28 cellular contexts compared by ENCODE assay signal in genomic region chr1:217943361-217943760, GRCh38.
"Had no signal": no experiment of that assay in that cellular context is flagged by ENCODE, and none has a peak within 500 bp of the region (broad histone marks: within the 10 kb centered on the region; RNA-seq: fewer than 3 reads in every experiment).

No MANE protein-coding gene starts in this region.

- H3K4me3 ChIP-seq: ascending aorta, coronary artery, dorsolateral prefrontal cortex, gastrocnemius medialis, heart left ventricle had no signal

- H3K27ac ChIP-seq: ascending aorta, brain microvascular endothelial cell, coronary artery, dorsolateral prefrontal cortex, foreskin keratinocyte, gastrocnemius medialis, heart left ventricle had no signal

- DNase-seq: activated CD4-positive, alpha-beta memory T cell treated with anti-CD3 and anti-CD28 coated beads for 36 hours; activated CD4-positive, alpha-beta T cell treated with anti-CD3 and anti-CD28 coated beads for 36 hours; activated CD4-positive, alpha-beta T cell treated with anti-CD3 and anti-CD28 coated beads, Interleukin-2, amount 10 ng/mL, durations not matched to agents 24 days and 14 days; activated CD4-positive, CD25-positive, alpha-beta regulatory T cell; activated CD4-positive, CD25-positive, alpha-beta regulatory T cell treated with anti-CD3 and anti-CD28 coated beads, Interleukin-2, amount 50 U/mL, for 72 hours; activated CD8-positive, alpha-beta memory T cell treated with anti-CD3 and anti-CD28 coated beads, Interleukin-2, amount 10 ng/mL, durations not matched to agents 7 days and 5 days; activated CD8-positive, alpha-beta memory T cell treated with anti-CD3 and anti-CD28 coated beads, Interleukin-2, amount 50 U/mL, for 4 hours; activated CD8-positive, alpha-beta T cell treated with anti-CD3 and anti-CD28 coated beads, Interleukin-2, amount 10 ng/mL, durations not matched to agents 7 days and 5 days; activated gamma-delta T cell; activated naive CD4-positive, alpha-beta T cell; activated naive CD4-positive, alpha-beta T cell treated with anti-CD3 and anti-CD28 coated beads, Interleukin-2, amount 10 ng/mL, durations not matched to agents 7 days and 5 days; activated naive CD8-positive, alpha-beta T cell treated with anti-CD3 and anti-CD28 coated beads, Interleukin-2, amount 10 ng/mL, durations not matched to agents 7 days and 5 days; activated T-cell treated with anti-CD3 and anti-CD28 coated beads for 4 hours; activated T-cell treated with anti-CD3 and anti-CD28 coated beads, Interleukin-2, amount 50 U/mL, for 24 hours; activated T-cell treated with anti-CD3 and anti-CD28 coated beads, Interleukin-2, amount 50 U/mL, for 72 hours; brain microvascular endothelial cell; dorsolateral prefrontal cortex; effector memory CD4-positive, alpha-beta T cell; endodermal cell; foreskin keratinocyte; gastrocnemius medialis; glutamatergic neuron; heart left ventricle; T-helper 2 cell had no signal

- H3K9me3 ChIP-seq: ascending aorta, gastrocnemius medialis, heart left ventricle had no signal

- H3K36me3 ChIP-seq: ascending aorta, brain microvascular endothelial cell, gastrocnemius medialis, heart left ventricle had no signal

- H3K4me1 ChIP-seq: ascending aorta, foreskin keratinocyte, gastrocnemius medialis, heart left ventricle had no signal

- ATAC-seq: activated CD4-positive, alpha-beta T cell treated with anti-CD3 and anti-CD28 coated beads for 36 hours; activated CD8-positive, alpha-beta memory T cell treated with anti-CD3 and anti-CD28 coated beads, Interleukin-2, amount 10 ng/mL, durations not matched to agents 7 days and 5 days; activated CD8-positive, alpha-beta T cell treated with anti-CD3 and anti-CD28 coated beads, Interleukin-2, amount 10 ng/mL, durations not matched to agents 7 days and 5 days; activated naive CD4-positive, alpha-beta T cell treated with anti-CD3 and anti-CD28 coated beads, Interleukin-2, amount 50 U/mL, for 72 hours; activated T-cell treated with anti-CD3 and anti-CD28 coated beads, Interleukin-2, amount 50 U/mL, for 72 hours; esophagus mucosa; foreskin keratinocyte; gastrocnemius medialis; heart left ventricle had no signal

- H3K27me3 ChIP-seq: ascending aorta, brain microvascular endothelial cell, foreskin keratinocyte, gastrocnemius medialis had no signal
